In the genomic region with DNA sequence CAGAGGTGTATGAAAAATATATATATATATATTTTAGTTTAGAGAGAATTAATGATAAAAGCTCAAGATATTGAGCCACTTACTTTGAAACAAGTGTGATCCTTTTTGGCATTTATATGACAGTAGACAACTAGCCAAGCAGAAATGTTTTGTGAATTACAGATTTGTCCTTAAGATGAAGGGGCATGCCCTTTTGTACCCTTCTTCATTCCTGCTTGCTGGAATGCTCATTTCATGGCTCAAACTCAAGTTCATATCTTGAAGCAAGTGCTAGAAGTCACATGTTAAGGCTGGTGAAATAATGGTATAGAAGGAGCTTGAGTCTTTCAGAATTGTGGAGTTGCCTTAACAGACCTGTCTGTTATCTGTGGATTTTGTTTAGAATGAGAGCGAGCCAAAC, we compare ENCODE assay signal across 2 cellular contexts.
TF ChIP-seq lines count a peak whose summit lies in the region.

No MANE protein-coding gene starts in this region.

TF ChIP-seq in GM23338, 12 proteins besides CTCF, POLR2A, EP300 and RAD21:
- no peak for TF ChIP-seq STAT1 (IDR thresholded peaks at IDR 0.05; ENCODE audit: unreplicated experiment)
- no peak for TF ChIP-seq CREB1 (CRISPR knock-in tag; IDR thresholded peaks at IDR 0.05; ENCODE audit: low read depth)
- TF ChIP-seq, protein P1, sequence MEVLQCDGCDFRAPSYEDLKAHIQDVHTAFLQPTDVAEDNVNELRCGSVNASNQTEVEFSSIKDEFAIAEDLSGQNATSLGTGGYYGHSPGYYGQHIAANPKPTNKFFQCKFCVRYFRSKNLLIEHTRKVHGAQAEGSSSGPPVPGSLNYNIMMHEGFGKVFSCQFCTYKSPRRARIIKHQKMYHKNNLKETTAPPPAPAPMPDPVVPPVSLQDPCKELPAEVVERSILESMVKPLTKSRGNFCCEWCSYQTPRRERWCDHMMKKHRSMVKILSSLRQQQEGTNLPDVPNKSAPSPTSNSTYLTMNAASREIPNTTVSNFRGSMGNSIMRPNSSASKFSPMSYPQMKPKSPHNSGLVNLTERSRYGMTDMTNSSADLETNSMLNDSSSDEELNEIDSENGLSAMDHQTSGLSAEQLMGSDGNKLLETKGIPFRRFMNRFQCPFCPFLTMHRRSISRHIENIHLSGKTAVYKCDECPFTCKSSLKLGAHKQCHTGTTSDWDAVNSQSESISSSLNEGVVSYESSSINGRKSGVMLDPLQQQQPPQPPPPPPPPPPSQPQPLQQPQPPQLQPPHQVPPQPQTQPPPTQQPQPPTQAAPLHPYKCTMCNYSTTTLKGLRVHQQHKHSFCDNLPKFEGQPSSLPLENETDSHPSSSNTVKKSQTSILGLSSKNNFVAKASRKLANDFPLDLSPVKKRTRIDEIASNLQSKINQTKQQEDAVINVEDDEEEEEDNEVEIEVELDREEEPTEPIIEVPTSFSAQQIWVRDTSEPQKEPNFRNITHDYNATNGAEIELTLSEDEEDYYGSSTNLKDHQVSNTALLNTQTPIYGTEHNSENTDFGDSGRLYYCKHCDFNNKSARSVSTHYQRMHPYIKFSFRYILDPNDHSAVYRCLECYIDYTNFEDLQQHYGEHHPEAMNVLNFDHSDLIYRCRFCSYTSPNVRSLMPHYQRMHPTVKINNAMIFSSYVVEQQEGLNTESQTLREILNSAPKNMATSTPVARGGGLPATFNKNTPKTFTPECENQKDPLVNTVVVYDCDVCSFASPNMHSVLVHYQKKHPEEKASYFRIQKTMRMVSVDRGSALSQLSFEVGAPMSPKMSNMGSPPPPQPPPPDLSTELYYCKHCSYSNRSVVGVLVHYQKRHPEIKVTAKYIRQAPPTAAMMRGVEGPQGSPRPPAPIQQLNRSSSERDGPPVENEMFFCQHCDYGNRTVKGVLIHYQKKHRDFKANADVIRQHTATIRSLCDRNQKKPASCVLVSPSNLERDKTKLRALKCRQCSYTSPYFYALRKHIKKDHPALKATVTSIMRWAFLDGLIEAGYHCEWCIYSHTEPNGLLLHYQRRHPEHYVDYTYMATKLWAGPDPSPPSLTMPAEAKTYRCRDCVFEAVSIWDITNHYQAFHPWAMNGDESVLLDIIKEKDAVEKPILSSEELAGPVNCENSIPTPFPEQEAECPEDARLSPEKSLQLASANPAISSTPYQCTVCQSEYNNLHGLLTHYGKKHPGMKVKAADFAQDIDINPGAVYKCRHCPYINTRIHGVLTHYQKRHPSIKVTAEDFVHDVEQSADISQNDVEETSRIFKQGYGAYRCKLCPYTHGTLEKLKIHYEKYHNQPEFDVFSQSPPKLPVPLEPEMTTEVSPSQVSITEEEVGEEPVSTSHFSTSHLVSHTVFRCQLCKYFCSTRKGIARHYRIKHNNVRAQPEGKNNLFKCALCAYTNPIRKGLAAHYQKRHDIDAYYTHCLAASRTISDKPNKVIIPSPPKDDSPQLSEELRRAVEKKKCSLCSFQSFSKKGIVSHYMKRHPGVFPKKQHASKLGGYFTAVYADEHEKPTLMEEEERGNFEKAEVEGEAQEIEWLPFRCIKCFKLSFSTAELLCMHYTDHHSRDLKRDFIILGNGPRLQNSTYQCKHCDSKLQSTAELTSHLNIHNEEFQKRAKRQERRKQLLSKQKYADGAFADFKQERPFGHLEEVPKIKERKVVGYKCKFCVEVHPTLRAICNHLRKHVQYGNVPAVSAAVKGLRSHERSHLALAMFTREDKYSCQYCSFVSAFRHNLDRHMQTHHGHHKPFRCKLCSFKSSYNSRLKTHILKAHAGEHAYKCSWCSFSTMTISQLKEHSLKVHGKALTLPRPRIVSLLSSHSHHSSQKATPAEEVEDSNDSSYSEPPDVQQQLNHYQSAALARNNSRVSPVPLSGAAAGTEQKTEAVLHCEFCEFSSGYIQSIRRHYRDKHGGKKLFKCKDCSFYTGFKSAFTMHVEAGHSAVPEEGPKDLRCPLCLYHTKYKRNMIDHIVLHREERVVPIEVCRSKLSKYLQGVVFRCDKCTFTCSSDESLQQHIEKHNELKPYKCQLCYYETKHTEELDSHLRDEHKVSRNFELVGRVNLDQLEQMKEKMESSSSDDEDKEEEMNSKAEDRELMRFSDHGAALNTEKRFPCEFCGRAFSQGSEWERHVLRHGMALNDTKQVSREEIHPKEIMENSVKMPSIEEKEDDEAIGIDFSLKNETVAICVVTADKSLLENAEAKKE (CRISPR knock-in tag; IDR thresholded peaks at IDR 0.05), result no peak
- TF ChIP-seq ZNF114 (CRISPR knock-in tag; IDR thresholded peaks at IDR 0.05), result no peak
- no peak for TF ChIP-seq ZNF331 (CRISPR knock-in tag; IDR thresholded peaks at IDR 0.05; ENCODE audit: low read depth)
- TF ChIP-seq, protein P2, sequence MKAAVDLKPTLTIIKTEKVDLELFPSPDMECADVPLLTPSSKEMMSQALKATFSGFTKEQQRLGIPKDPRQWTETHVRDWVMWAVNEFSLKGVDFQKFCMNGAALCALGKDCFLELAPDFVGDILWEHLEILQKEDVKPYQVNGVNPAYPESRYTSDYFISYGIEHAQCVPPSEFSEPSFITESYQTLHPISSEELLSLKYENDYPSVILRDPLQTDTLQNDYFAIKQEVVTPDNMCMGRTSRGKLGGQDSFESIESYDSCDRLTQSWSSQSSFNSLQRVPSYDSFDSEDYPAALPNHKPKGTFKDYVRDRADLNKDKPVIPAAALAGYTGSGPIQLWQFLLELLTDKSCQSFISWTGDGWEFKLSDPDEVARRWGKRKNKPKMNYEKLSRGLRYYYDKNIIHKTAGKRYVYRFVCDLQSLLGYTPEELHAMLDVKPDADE (IDR thresholded peaks at IDR 0.05), result no peak
- TF ChIP-seq, protein P3, sequence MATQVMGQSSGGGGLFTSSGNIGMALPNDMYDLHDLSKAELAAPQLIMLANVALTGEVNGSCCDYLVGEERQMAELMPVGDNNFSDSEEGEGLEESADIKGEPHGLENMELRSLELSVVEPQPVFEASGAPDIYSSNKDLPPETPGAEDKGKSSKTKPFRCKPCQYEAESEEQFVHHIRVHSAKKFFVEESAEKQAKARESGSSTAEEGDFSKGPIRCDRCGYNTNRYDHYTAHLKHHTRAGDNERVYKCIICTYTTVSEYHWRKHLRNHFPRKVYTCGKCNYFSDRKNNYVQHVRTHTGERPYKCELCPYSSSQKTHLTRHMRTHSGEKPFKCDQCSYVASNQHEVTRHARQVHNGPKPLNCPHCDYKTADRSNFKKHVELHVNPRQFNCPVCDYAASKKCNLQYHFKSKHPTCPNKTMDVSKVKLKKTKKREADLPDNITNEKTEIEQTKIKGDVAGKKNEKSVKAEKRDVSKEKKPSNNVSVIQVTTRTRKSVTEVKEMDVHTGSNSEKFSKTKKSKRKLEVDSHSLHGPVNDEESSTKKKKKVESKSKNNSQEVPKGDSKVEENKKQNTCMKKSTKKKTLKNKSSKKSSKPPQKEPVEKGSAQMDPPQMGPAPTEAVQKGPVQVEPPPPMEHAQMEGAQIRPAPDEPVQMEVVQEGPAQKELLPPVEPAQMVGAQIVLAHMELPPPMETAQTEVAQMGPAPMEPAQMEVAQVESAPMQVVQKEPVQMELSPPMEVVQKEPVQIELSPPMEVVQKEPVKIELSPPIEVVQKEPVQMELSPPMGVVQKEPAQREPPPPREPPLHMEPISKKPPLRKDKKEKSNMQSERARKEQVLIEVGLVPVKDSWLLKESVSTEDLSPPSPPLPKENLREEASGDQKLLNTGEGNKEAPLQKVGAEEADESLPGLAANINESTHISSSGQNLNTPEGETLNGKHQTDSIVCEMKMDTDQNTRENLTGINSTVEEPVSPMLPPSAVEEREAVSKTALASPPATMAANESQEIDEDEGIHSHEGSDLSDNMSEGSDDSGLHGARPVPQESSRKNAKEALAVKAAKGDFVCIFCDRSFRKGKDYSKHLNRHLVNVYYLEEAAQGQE (IDR thresholded peaks at IDR 0.05; ENCODE audit: unreplicated experiment), result no peak
- TF ChIP-seq EZH2 (IDR thresholded peaks at IDR 0.05; ENCODE audit: low read depth, unreplicated experiment), result no peak
- no peak for TF ChIP-seq EZH2phosphoT487 (IDR thresholded peaks at IDR 0.05; ENCODE audit: unreplicated experiment)

TF ChIP-seq in H1, 55 proteins besides CTCF, POLR2A, EP300 and RAD21:
- no peak for TF ChIP-seq CEBPB (IDR thresholded peaks at IDR 0.05; ENCODE audit: low read depth, low read length)
- no peak for TF ChIP-seq RNF2 (IDR thresholded peaks at IDR 0.05; ENCODE audit: borderline replicate concordance, low read depth, low read length, missing control alignments, poor library complexity, severe bottlenecking)
- TF ChIP-seq SIRT6 (IDR thresholded peaks at IDR 0.05; ENCODE audit: low read length), result no peak
